In the genomic region with DNA sequence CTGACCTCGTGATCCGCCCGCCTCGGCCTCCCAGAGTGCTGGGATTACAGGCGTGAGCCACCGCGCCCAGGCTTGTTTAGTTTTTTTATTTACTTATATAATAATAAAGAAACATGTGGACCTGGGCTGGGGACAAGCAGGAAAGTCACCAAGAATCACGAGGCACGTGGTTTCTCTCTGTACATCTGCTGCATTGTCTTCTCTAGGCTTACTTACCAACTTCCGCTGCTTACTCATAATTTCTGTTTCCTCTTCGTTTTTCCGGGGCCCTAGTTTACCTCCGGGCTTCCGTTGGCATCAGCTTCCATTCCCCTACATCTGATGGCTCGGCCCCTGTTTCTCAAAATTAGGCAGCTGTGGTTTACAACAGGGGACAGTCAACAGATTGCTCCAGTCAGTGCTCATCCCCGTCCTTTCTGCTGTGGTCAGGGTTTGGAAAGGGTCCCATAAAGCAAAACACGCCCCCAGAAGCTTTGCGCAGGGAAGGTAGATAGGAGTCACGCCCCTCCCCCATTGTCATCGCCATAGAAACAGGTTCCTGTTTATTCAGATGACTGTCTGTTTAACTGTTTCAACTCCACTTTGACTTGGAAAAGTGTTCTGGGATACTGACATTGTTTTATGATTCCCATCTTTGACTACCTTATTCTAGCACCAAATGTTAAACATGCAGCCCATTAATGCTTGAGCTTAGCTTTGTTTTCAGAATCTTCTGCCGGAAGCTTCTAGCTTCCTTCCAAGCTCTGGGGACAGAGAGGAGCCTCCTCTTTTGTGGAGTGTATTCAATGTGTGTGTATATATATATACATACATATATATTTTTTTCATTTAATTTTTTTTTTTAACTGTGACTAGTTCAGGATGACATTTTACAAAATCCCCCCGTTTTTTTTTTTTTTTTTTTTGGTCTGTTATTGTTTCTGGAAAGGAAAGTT, we compare ENCODE assay signal across 8 cellular contexts. TPM values are rescaled to one million over a fixed set of nuclear protein-coding genes. Genes with fewer than 3 reads are reported as not detected.
DNase-seq lines count a peak whose midpoint lies in the region; ATAC-seq lines count a peak whose summit lies in the region.

No MANE protein-coding gene starts in this region.

- peak; percentile 39 for ATAC-seq in GM18511 (IDR thresholded peaks at IDR 0.05; ENCODE audit: unreplicated experiment)
- ATAC-seq in HG03135 (IDR thresholded peaks at IDR 0.05; ENCODE audit: unreplicated experiment) = peak; percentile 51
- peak; percentile 93 for ATAC-seq in activated naive CD8-positive, alpha-beta T cell treated with anti-CD3 and anti-CD28 coated beads, Interleukin-2, amount 10 ng/mL, durations not matched to agents 7 days and 5 days (ENCODE audit: low read depth)

- POLR2A ChIA-PET in activated naive CD8-positive, alpha-beta T cell treated with anti-CD3 and anti-CD28 coated beads, Interleukin-2, amount 10 ng/mL, durations not matched to agents 7 days and 5 days (lab: Charles Lee) = interaction anchor here (0.7 to 4.1 kb wide), 5 partner anchors 32 to 186 kb away, joined by 3 to 41 read pairs (median 4); a partner anchor contains a TSS

- H3K4me3 Mint-ChIP-seq in activated naive CD8-positive, alpha-beta T cell treated with anti-CD3 and anti-CD28 coated beads, Interleukin-2, amount 10 ng/mL, durations not matched to agents 7 days and 5 days = peak overlapping the region; percentile 76

- peaks cover 15% of the 10 kb centered on the region for H3K36me3 Mint-ChIP-seq in activated naive CD8-positive, alpha-beta T cell treated with anti-CD3 and anti-CD28 coated beads, Interleukin-2, amount 10 ng/mL, durations not matched to agents 7 days and 5 days

- H3K9me3 Mint-ChIP-seq in activated naive CD8-positive, alpha-beta T cell treated with anti-CD3 and anti-CD28 coated beads, Interleukin-2, amount 10 ng/mL, durations not matched to agents 7 days and 5 days = peaks cover 7% of the 10 kb centered on the region

- H3K4me1 Mint-ChIP-seq in activated naive CD8-positive, alpha-beta T cell treated with anti-CD3 and anti-CD28 coated beads, Interleukin-2, amount 10 ng/mL, durations not matched to agents 7 days and 5 days = peaks cover 11% of the 10 kb centered on the region

- no peaks in the 10 kb centered on the region for H3K27me3 Mint-ChIP-seq in activated naive CD8-positive, alpha-beta T cell treated with anti-CD3 and anti-CD28 coated beads, Interleukin-2, amount 10 ng/mL, durations not matched to agents 7 days and 5 days

- peak overlapping the region; percentile 96 for H3K27ac Mint-ChIP-seq in activated naive CD8-positive, alpha-beta T cell treated with anti-CD3 and anti-CD28 coated beads, Interleukin-2, amount 10 ng/mL, durations not matched to agents 7 days and 5 days

- DNase-seq in SW480 (ENCODE audit: low spot score) (peak; percentile 16), iPS DF 19.7 (ENCODE audit: low read depth, low spot score) (peak; percentile 65), cortex of kidney (lab: John Stamatoyannopoulos, UW) (no peak), NCI-H1930 (lab: John Stamatoyannopoulos, UW) (no peak)
- DNase-seq in activated naive CD8-positive, alpha-beta T cell treated with anti-CD3 and anti-CD28 coated beads, Interleukin-2, amount 10 ng/mL, durations not matched to agents 7 days and 5 days = peak; percentile 73
- peak; percentile 61 for DNase-seq in stimulated activated CD4-positive, alpha-beta T cell treated with anti-CD3 and anti-CD28 coated beads, Interleukin-12 subunit alpha, Interleukin-12 subunit beta, amount 100 ng/mL, for 4 hours

RNA-seq across cellular contexts. Expression of a gene that starts 32.0 kb away (rescaled TPM):
- under 1 TPM; 0.62 to 0.69 TPM for total RNA-seq in activated naive CD8-positive, alpha-beta T cell treated with anti-CD3 and anti-CD28 coated beads, Interleukin-2, amount 10 ng/mL, durations not matched to agents 7 days and 5 days

RNA-seq across cellular contexts. Expression of a gene that starts 50.7 kb away (rescaled TPM):
- total RNA-seq in activated naive CD8-positive, alpha-beta T cell treated with anti-CD3 and anti-CD28 coated beads, Interleukin-2, amount 10 ng/mL, durations not matched to agents 7 days and 5 days = 10 to 100 TPM; 71.7 to 80.4 TPM

Comparison
In these comparisons a context has a peak if more than half of its experiments do, and no peak if none do; other contexts are left out.
1. ATAC-seq: peak in every context shown above with its lines; median percentile 93 in activated naive CD8-positive, alpha-beta T cell treated with anti-CD3 and anti-CD28 coated beads, Interleukin-2, amount 10 ng/mL, durations not matched to agents 7 days and 5 days; 51 in HG03135; 39 in GM18511.
2. DNase-seq: peak in SW480 (single experiment), activated naive CD8-positive, alpha-beta T cell treated with anti-CD3 and anti-CD28 coated beads, Interleukin-2, amount 10 ng/mL, durations not matched to agents 7 days and 5 days (single experiment), iPS DF 19.7 (single experiment) and stimulated activated CD4-positive, alpha-beta T cell treated with anti-CD3 and anti-CD28 coated beads, Interleukin-12 subunit alpha, Interleukin-12 subunit beta, amount 100 ng/mL, for 4 hours (single experiment); none in cortex of kidney (single experiment) and NCI-H1930 (0 of 2).